In the genomic region with DNA sequence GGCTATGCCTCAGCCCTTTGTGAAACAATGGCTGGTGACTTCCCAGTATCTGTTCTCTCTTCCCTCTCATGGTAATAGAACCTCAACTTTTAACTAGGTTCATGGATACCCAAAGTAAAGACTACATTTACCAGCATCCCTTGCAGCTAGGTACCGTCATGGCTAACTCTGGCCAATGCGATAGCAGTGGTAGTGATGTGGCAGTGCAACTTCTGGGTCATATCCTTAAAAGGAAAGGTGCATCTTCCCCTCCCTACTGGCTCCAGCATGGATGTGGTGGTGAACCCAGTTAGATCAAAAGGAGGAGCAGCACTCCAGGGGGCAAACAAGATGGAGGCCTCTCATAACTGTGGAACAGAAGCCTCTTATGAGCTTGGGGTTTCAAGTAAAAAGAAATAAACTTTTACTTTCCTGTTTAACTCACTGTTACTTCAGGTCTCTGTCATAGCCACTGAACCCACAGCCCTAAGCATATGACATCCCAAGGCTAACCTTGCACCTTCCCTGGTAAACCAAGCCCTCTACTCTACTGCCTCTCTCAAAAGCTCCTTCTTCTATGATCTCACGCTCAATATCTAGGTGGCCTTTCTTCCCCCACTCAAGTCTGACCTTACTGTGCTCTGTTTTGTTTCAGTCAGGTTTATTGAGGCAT, we compare ENCODE assay signal across 18 cellular contexts.
"Had no signal": no experiment of that assay in that cellular context is flagged by ENCODE, and none has a peak within 500 bp of the region (broad histone marks: within the 10 kb centered on the region; RNA-seq: fewer than 3 reads in every experiment).

No MANE protein-coding gene starts in this region.

- H3K27ac ChIP-seq: body of pancreas, colonic mucosa, esophagus squamous epithelium, left lung, pancreas, tibial artery had no signal

- H3K4me3 ChIP-seq: body of pancreas, colonic mucosa, esophagus squamous epithelium, left lung, mucosa of descending colon, pancreas, tibial artery had no signal

- H3K4me1 ChIP-seq: body of pancreas, colonic mucosa, esophagus squamous epithelium, left lung, pancreas had no signal

- DNase-seq: activated naive CD4-positive, alpha-beta T cell treated with anti-CD3 and anti-CD28 coated beads, Interleukin-2, amount 50 U/mL, for 16 hours; amygdala; body of pancreas; caudate nucleus; colonic mucosa; esophagus squamous epithelium; hippocampal formation; kidney; left lung; mucosa of descending colon; naive thymus-derived CD8-positive, alpha-beta T cell; pancreas; Right ventricle myocardium superior; stimulated activated CD4-positive, alpha-beta T cell treated with anti-CD3 and anti-CD28 coated beads, Interleukin-1b, Interleukin-23, amount 100 ng/mL, for 48 hours; tibial artery had no signal

- H3K4me3 Mint-ChIP-seq: naive thymus-derived CD8-positive, alpha-beta T cell had no signal

- H3K27me3 Mint-ChIP-seq: naive thymus-derived CD8-positive, alpha-beta T cell had no signal

- ATAC-seq: body of pancreas; left lung; mucosa of descending colon; naive thymus-derived CD8-positive, alpha-beta T cell; pancreas; SK-N-SH treated with all-trans-retinoic acid at 6 μM for 48 hours had no signal

- H3K36me3 ChIP-seq: colonic mucosa, pancreas had no signal

- FAIRE-seq: endothelial cell of umbilical vein, kidney, pancreas, urothelium cell line had no signal

- H3K27me3 ChIP-seq: body of pancreas, colonic mucosa, esophagus squamous epithelium, left lung, pancreas, tibial artery had no signal

- H3K9me3 ChIP-seq: colonic mucosa, pancreas had no signal
